11 cellular contexts compared by ENCODE assay signal in the genomic region with DNA sequence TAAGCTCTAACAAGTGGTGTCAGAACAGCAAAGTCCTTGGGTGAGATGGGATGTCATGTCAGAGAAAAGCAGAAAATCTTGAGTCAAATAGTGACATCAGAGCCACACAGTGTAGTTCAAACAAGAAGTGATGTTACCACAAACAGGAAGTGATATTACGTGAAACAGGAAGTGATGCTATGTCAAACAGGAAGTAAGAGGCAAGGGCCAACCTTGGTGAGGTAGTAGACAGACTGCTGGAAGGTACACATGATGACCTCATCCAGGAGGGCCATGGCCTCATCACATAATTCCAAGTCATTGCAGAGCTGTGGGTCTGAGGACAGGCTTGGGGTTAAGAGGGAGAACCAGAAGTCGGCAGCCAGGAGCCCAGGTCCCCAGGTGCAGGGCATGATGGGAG. TPM values are rescaled to one million over a fixed set of nuclear protein-coding genes. Genes with fewer than 3 reads are reported as not detected.
DNase-seq lines count a peak whose midpoint lies in the region; ATAC-seq and TF ChIP-seq lines count a peak whose summit lies in the region.
"Had no signal": no experiment of that assay in that cellular context is flagged by ENCODE, and none has a peak within 500 bp of the region (broad histone marks: within the 10 kb centered on the region; RNA-seq: fewer than 3 reads in every experiment).

No MANE protein-coding gene starts in this region.

- CTCF ChIA-PET in GM10248 (lab: Yijun Ruan, JAX) = interaction anchor here (1.4 to 1.8 kb wide), 4 partner anchors 11 to 109 kb away, joined by 3 to 9 read pairs (median 4); partner anchors contain the start of gene HSD17B14

- intact Hi-C loops in dendritic cell treated with granulocyte-macrophage colony-stimulating factor and Interleukin-4, amounts not matched to agents 40 ng/mL and 50 ng/mL, for 4 days (cut with micrococcal nuclease) = no loop called here
- intact Hi-C loops in psoas muscle (cut with DNase I) = no loop called here

- H3K4me1 ChIP-seq in psoas muscle = peaks cover 5% of the 10 kb centered on the region
- H3K4me1 ChIP-seq: pancreas had no signal

- DNase-seq in GM10248 (ENCODE audit: extremely low spot score) (peak; percentile 39), NOMO-1 (lab: John Stamatoyannopoulos, UW; ENCODE audit: unreplicated experiment in 2 of 2) (peak; percentile 71 to 79), psoas muscle (no peak), nucleus accumbens (lab: John Stamatoyannopoulos, UW) (no peak)
- DNase-seq: head of caudate nucleus, NCI-H446 treated with DMSO at 0.1 percent for 48 hours had no signal

- H3K4me1 Mint-ChIP-seq in dendritic cell treated with granulocyte-macrophage colony-stimulating factor and Interleukin-4, amounts not matched to agents 40 ng/mL and 50 ng/mL, for 4 days (ENCODE audit: low read depth) = peaks cover 20% of the 10 kb centered on the region

- ATAC-seq in psoas muscle (no peak), GM18907 (IDR thresholded peaks at IDR 0.05; ENCODE audit: unreplicated experiment) (no peak), HG03175 (IDR thresholded peaks at IDR 0.05; ENCODE audit: unreplicated experiment) (no peak)
- ATAC-seq: pancreas had no signal

- no peaks in the 10 kb centered on the region for H3K9me3 ChIP-seq in psoas muscle
- H3K9me3 ChIP-seq: pancreas had no signal

- H3K9me3 Mint-ChIP-seq in dendritic cell treated with granulocyte-macrophage colony-stimulating factor and Interleukin-4, amounts not matched to agents 40 ng/mL and 50 ng/mL, for 4 days = peaks cover 36% of the 10 kb centered on the region

- peak overlapping the region; percentile 70 for H3K27ac ChIP-seq in psoas muscle

- H3K36me3 Mint-ChIP-seq in dendritic cell treated with granulocyte-macrophage colony-stimulating factor and Interleukin-4, amounts not matched to agents 40 ng/mL and 50 ng/mL, for 4 days (ENCODE audit: low read depth) = peaks cover 15% of the 10 kb centered on the region

- no peaks in the 10 kb centered on the region for H3K27me3 ChIP-seq in psoas muscle (ENCODE audit: insufficient read depth in 3 of 3, low read length in 2 of 3)
- H3K27me3 ChIP-seq: pancreas had no signal

- peak overlapping the region; percentile 20 for H3K27ac Mint-ChIP-seq in dendritic cell treated with granulocyte-macrophage colony-stimulating factor and Interleukin-4, amounts not matched to agents 40 ng/mL and 50 ng/mL, for 4 days

- WGBS in psoas muscle, 3 donors = 60 to 87% (median 80%) methylated on average over 2 of the region's 2 CpGs

- TF ChIP-seq CTCF in GM10248 (IDR thresholded peaks at IDR 0.05; ENCODE audit: control extremely low read depth, extremely low read depth, low read depth, missing control alignments) (no peak), psoas muscle (IDR thresholded peaks at IDR 0.05) (no peak)

- no peaks in the 10 kb centered on the region for H3K36me3 ChIP-seq in psoas muscle (ENCODE audit: insufficient read depth in 1 of 2, low read depth in 1 of 2)
- H3K36me3 ChIP-seq: pancreas had no signal

- H3K4me3 ChIP-seq in psoas muscle = no peak overlapping the region
- H3K4me3 ChIP-seq: pancreas had no signal

- peaks cover 10% of the 10 kb centered on the region for H3K27me3 Mint-ChIP-seq in dendritic cell treated with granulocyte-macrophage colony-stimulating factor and Interleukin-4, amounts not matched to agents 40 ng/mL and 50 ng/mL, for 4 days

- H3K4me3 Mint-ChIP-seq in dendritic cell treated with granulocyte-macrophage colony-stimulating factor and Interleukin-4, amounts not matched to agents 40 ng/mL and 50 ng/mL, for 4 days = no peak overlapping the region

- POLR2A ChIA-PET in GM10248 (lab: Yijun Ruan, JAX) = interaction anchor here (0.7 kb wide), 1 partner anchor 16 kb away, joined by 5 read pairs; no protein-coding TSS in a partner anchor

RNA-seq across cellular contexts. Expression of gene MAMSTR, which starts 7.0 kb away (rescaled TPM):
- total RNA-seq in psoas muscle = 10 to 100 TPM in 3 of 4 donors, 1 to 10 TPM in 1; 7.9 to 50.9 (median 32.9) TPM
- polyA plus RNA-seq in psoas muscle = 10 to 100 TPM in 1 of 3 donors, 1 to 10 TPM in 2; 3.1 to 10.5 (median 8.4) TPM

RNA-seq across cellular contexts. Expression of gene RASIP1, which starts 13.8 kb away (rescaled TPM):
- total RNA-seq in psoas muscle = 1 to 10 TPM; 6.9 to 9.7 (median 8.0) TPM
- 1 to 10 TPM; 3.9 to 7.7 (median 4.9) TPM for polyA plus RNA-seq in psoas muscle

RNA-seq across cellular contexts. Expression of gene IZUMO1, which starts 20.1 kb away (rescaled TPM):
- under 1 TPM in 3 of 4 donors, not detected in 1; 0.26 to 0.76 (median 0.36) TPM for total RNA-seq in psoas muscle
- under 1 TPM in 2 of 3 donors, not detected in 1; 0.18 to 0.66 TPM for polyA plus RNA-seq in psoas muscle

RNA-seq across cellular contexts. Expression of gene FUT1, which starts 25.9 kb away (rescaled TPM):
- total RNA-seq in psoas muscle = 1 to 10 TPM; 1.6 to 2.3 (median 2.0) TPM
- 1 to 10 TPM; 1.1 to 1.3 (median 1.3) TPM for polyA plus RNA-seq in psoas muscle

RNA-seq across cellular contexts. Expression of gene FGF21, which starts 28.8 kb away (rescaled TPM):
- total RNA-seq in psoas muscle = 1 to 10 TPM in 2 of 4 donors, not detected in 2; 1.7 to 6.2 TPM
- under 1 TPM in 2 of 3 donors, not detected in 1; 0.06 to 0.31 TPM for polyA plus RNA-seq in psoas muscle
- total RNA-seq: bronchial epithelial cell had no signal
- polyA plus RNA-seq: pancreas had no signal

Comparison
In these comparisons a context has a peak if more than half of its experiments do, and no peak if none do; other contexts are left out.
1. DNase-seq: peak in GM10248 (single experiment) and NOMO-1 (2 of 2); none in psoas muscle (0 of 2) and nucleus accumbens (0 of 56).